Comparison of ENCODE assay signal across 34 cellular contexts in the genomic region with DNA sequence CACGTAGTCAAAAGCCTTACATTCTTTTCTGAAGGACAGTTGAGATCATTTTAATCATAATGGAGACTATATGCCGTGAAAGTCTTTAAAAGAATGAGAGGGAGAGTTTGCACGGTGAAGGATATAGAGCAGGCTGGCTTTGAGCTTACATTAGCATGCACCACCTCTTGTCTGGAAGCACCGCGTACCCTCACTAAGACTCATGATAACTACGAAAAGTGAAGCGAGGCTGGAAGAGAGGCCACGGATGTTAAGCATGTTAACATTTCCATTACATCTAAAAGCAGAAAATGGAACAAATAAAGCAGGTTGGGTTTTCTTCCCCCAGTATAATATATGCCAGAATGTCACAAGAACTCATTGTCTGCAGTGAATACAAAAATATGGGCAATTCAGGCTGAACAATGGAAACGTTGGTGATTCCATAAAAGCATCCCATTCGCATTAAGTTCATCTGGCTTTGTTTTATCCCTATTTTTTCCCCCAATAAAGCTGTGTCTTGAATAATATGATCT. TPM values are rescaled to one million over a fixed set of nuclear protein-coding genes. Genes with fewer than 3 reads are reported as not detected.
"Had no signal": no experiment of that assay in that cellular context is flagged by ENCODE, and none has a peak within 500 bp of the region (broad histone marks: within the 10 kb centered on the region; RNA-seq: fewer than 3 reads in every experiment).

No MANE protein-coding gene starts in this region.

- H3K4me1 ChIP-seq: ascending aorta, esophagus muscularis mucosa, foreskin keratinocyte, heart right ventricle, left lung, lower lobe of right lung, thyroid gland, upper lobe of right lung had no signal

- DNase-seq: activated B cell treated with CpG ODN at 0.5 μM for 24 hours; activated CD4-positive, alpha-beta T cell treated with anti-CD3 and anti-CD28 coated beads, Interleukin-2, amount 50 U/mL, for 1 hour; activated CD8-positive, alpha-beta T cell treated with anti-CD3 and anti-CD28 coated beads for 36 hours; activated effector memory CD4-positive, alpha-beta T cell treated with Interleukin-2 at 50 U/mL for 16 hours; activated naive CD4-positive, alpha-beta T cell treated with Interleukin-2 at 50 U/mL for 16 hours; activated T-cell treated with anti-CD3 and anti-CD28 coated beads for 4 hours; activated T-cell treated with anti-CD3 and anti-CD28 coated beads, Interleukin-2, amount 50 U/mL, for 72 hours; effector CD4-positive, alpha-beta T cell; foreskin keratinocyte; heart right ventricle; left lung; lower lobe of right lung; mesendoderm; mucosa of descending colon; stimulated activated CD4-positive, alpha-beta T cell treated with anti-CD3 and anti-CD28 coated beads, Interleukin-12 subunit alpha, Interleukin-12 subunit beta, amount 100 ng/mL, for 4 hours; stimulated activated CD4-positive, alpha-beta T cell treated with anti-CD3 and anti-CD28 coated beads, Interleukin-4, amount 100 ng/mL, for 1 hour; T-cell; thyroid gland; upper lobe of right lung had no signal

- H3K27ac ChIP-seq: ascending aorta, cardiac muscle cell, esophagus muscularis mucosa, foreskin keratinocyte, heart right ventricle, left lung, lower lobe of right lung, thyroid gland, upper lobe of right lung had no signal

- ATAC-seq: activated CD8-positive, alpha-beta T cell treated with anti-CD3 and anti-CD28 coated beads for 36 hours; activated T-cell treated with anti-CD3 and anti-CD28 coated beads, Interleukin-2, amount 50 U/mL, for 72 hours; foreskin keratinocyte; heart right ventricle; left lung; lower lobe of right lung; mucosa of descending colon; sciatic nerve; T-cell; upper lobe of right lung had no signal

- H3K27me3 Mint-ChIP-seq: activated naive CD8-positive, alpha-beta T cell had no signal

- H3K4me3 Mint-ChIP-seq: activated B cell treated with CpG ODN at 0.5 μM for 24 hours; activated CD8-positive, alpha-beta T cell treated with anti-CD3 and anti-CD28 coated beads for 36 hours; activated naive CD8-positive, alpha-beta T cell; activated T-cell treated with anti-CD3 and anti-CD28 coated beads, Interleukin-2, amount 50 U/mL, for 72 hours; brain; nephron; stimulated activated naive CD8-positive, alpha-beta T cell treated with anti-CD3 and anti-CD28 coated beads, Interleukin-15, Interleukin-2, amounts not matched to agents 100 ng/mL and 50 ng/mL, for 24 hours; T-helper 2 cell treated with Interferon-gamma antibody and Interleukin-4, amounts not matched to agents 5 μg/mL and 100 μg/mL, for 36 hours had no signal

- H3K36me3 Mint-ChIP-seq: activated naive CD8-positive, alpha-beta T cell; brain; T-cell had no signal

- H3K4me3 ChIP-seq: ascending aorta, cardiac muscle cell, esophagus muscularis mucosa, heart right ventricle, left lung, lower lobe of right lung, mucosa of descending colon, skin epidermis, thyroid gland, upper lobe of right lung had no signal

- H3K9me3 Mint-ChIP-seq: activated B cell treated with CpG ODN at 0.5 μM for 24 hours; activated CD8-positive, alpha-beta T cell treated with anti-CD3 and anti-CD28 coated beads for 36 hours; activated T-cell treated with anti-CD3 and anti-CD28 coated beads, Interleukin-2, amount 50 U/mL, for 72 hours; nephron; stimulated activated naive CD8-positive, alpha-beta T cell treated with anti-CD3 and anti-CD28 coated beads, Interleukin-15, Interleukin-2, amounts not matched to agents 100 ng/mL and 50 ng/mL, for 24 hours; T-cell; T-helper 2 cell treated with Interferon-gamma antibody and Interleukin-4, amounts not matched to agents 5 μg/mL and 100 μg/mL, for 36 hours had no signal

- H3K4me1 Mint-ChIP-seq: activated B cell treated with CpG ODN at 0.5 μM for 24 hours, nephron had no signal

- H3K27ac Mint-ChIP-seq: activated B cell treated with CpG ODN at 0.5 μM for 24 hours; activated CD8-positive, alpha-beta T cell treated with anti-CD3 and anti-CD28 coated beads for 36 hours; activated naive CD8-positive, alpha-beta T cell; activated T-cell treated with anti-CD3 and anti-CD28 coated beads, Interleukin-2, amount 50 U/mL, for 72 hours; brain; nephron; stimulated activated naive CD8-positive, alpha-beta T cell treated with anti-CD3 and anti-CD28 coated beads, Interleukin-15, Interleukin-2, amounts not matched to agents 100 ng/mL and 50 ng/mL, for 24 hours; T-helper 2 cell treated with Interferon-gamma antibody and Interleukin-4, amounts not matched to agents 5 μg/mL and 100 μg/mL, for 36 hours had no signal

- H3K36me3 ChIP-seq: ascending aorta, cardiac muscle cell, esophagus muscularis mucosa, heart right ventricle, left lung, lower lobe of right lung, thyroid gland, upper lobe of right lung had no signal

- H3K27me3 ChIP-seq: ascending aorta, foreskin keratinocyte, thyroid gland had no signal

RNA-seq across cellular contexts. Expression of a gene that starts 40.6 kb away (rescaled TPM):
- total RNA-seq: activated B cell treated with CpG ODN at 0.5 μM for 24 hours; activated CD8-positive, alpha-beta T cell treated with anti-CD3 and anti-CD28 coated beads for 36 hours; activated T-cell treated with anti-CD3 and anti-CD28 coated beads, Interleukin-2, amount 50 U/mL, for 72 hours; ascending aorta; cardiac muscle cell; chondrocyte; esophagus muscularis mucosa; foreskin keratinocyte; glomerular endothelial cell; heart right ventricle; left lung; lower lobe of right lung; myocyte; renal cortical epithelial cell; sciatic nerve; subcutaneous adipose tissue; T-cell; upper lobe of right lung had no signal
- polyA plus RNA-seq: cardiac muscle cell, foreskin keratinocyte, heart right ventricle had no signal
